In the genomic region with DNA sequence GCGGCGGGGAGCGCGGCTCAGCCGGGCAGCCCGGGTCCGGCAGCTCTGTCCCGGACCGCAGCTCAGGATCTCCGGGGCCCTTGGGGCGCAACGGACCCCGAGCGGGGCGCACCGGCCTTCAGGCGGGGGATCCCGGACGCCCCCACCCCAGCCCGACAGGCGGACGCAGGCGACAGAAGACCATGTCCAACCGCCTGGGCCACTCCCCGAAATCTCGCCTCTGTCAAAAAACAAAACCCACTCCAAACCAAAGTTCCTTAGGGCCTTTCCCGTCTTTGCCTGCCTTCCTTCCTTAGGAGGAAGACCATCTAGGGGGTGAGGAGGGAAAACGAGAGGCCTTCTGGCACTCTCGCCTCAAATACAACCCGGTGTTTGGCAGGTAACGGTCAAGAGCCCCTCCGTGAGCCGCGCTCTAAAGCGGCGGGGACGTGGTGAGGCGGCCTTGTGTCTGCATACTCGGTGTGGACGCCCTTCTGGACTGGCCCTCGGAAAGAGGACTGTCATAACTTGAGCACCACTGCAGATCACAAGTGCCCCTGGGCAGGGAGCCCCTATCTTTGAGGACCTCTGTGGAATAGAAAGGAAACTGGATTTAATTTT, we compare ENCODE assay signal across 8 cellular contexts. TPM values are rescaled to one million over a fixed set of nuclear protein-coding genes. Genes with fewer than 3 reads are reported as not detected.
DNase-seq lines count a peak whose midpoint lies in the region; FAIRE-seq and TF ChIP-seq lines count a peak whose summit lies in the region.

No MANE protein-coding gene starts in this region.

- TF ChIP-seq CTCF in endothelial cell of umbilical vein (IDR thresholded peaks at IDR 0.05; ENCODE audit: extremely low read depth in 1 of 2, insufficient read depth in 1 of 2, low read depth in 1 of 2, low read length in 2 of 2), result no peak

- H3K4me1 ChIP-seq in SJCRH30 (peaks cover 4% of the 10 kb centered on the region; the same call in 1 of the 2 replicates), endothelial cell of umbilical vein (ENCODE audit: control insufficient read depth, extremely low read depth, insufficient read depth, low read length) (peaks cover 10% of the 10 kb centered on the region), muscle layer of duodenum (ENCODE audit: control insufficient read depth in 1 of 2, insufficient read depth in 2 of 2, low read length in 2 of 2) (peaks cover 8 to 31% of the 10 kb centered on the region in 2 donors)

- dilution Hi-C loops in endothelial cell of umbilical vein (cut with MboI; ENCODE audit: extremely low pct_ligation_motif_present, low sequenced_read_pairs), result no loop called here

- H3K9me3 ChIP-seq in SJCRH30 (replicated peaks) (no peaks in the 10 kb centered on the region), endothelial cell of umbilical vein (replicated peaks; ENCODE audit: control insufficient read depth, insufficient read depth, low read length) (no peaks in the 10 kb centered on the region), muscle layer of duodenum (ENCODE audit: control insufficient read depth in 1 of 2, low read length in 2 of 2) (no peaks in the 10 kb centered on the region)

- H3K36me3 ChIP-seq in H7 (replicated peaks; ENCODE audit: control insufficient read depth, insufficient read depth, low read length) (no peaks in the 10 kb centered on the region), SJCRH30 (peaks cover 11% of the 10 kb centered on the region), endothelial cell of umbilical vein (ENCODE audit: control insufficient read depth in 2 of 2, extremely low read depth in 1 of 2, insufficient read depth in 2 of 2, low read length in 2 of 2) (peaks cover 0 to 2% of the 10 kb centered on the region in 2 experiments), muscle layer of duodenum (ENCODE audit: control insufficient read depth in 1 of 2, insufficient read depth in 2 of 2, low read length in 2 of 2) (no peaks in the 10 kb centered on the region)

- no TSS peak for BruUV-seq in endothelial cell of umbilical vein (replicated peaks; lab: Mats Ljungman, UMichigan)

- H3K27ac ChIP-seq in SJCRH30, result peak overlapping the region; percentile 61
- peak overlapping the region; percentile 41 for H3K27ac ChIP-seq in endothelial cell of umbilical vein (ENCODE audit: insufficient read depth, low read depth, low read length)
- peak overlapping the region; percentile 91 for H3K27ac ChIP-seq in muscle layer of duodenum (ENCODE audit: low read length)

- H3K4me3 ChIP-seq in H7 (ENCODE audit: insufficient read depth, low read depth, low read length) (peak overlapping the region; percentile 83), SJCRH30 (peak overlapping the region; percentile 80), endothelial cell of umbilical vein (replicated peaks in 1 of 3; ENCODE audit: insufficient read depth in 1 of 3, low read depth in 1 of 3, low read length in 3 of 3) (peak overlapping the region; percentile 86 to 89 (median 86)), muscle layer of duodenum (ENCODE audit: low read depth in 1 of 2, low read length in 2 of 2) (peak overlapping the region; percentile 89 to 94)

- H4K20me1 ChIP-seq in endothelial cell of umbilical vein (replicated peaks; ENCODE audit: control insufficient read depth, extremely low read depth, insufficient read depth, low read length), result no peaks in the 10 kb centered on the region

- CTCF ChIA-PET in endothelial cell of umbilical vein (lab: Charles Lee), result interaction anchor here (1.2 to 2.2 kb wide), 2 partner anchors 44 to 99 kb away, joined by 3 to 22 read pairs; a partner anchor contains a TSS

- H3K27me3 ChIP-seq in H7 (ENCODE audit: control insufficient read depth, insufficient read depth, low read length), result peaks cover 7% of the 10 kb centered on the region; the same call in 1 of the 2 replicates
- H3K27me3 ChIP-seq in SJCRH30, result no peaks in the 10 kb centered on the region
- H3K27me3 ChIP-seq in endothelial cell of umbilical vein (ENCODE audit: control insufficient read depth in 2 of 2, insufficient read depth in 2 of 2, low read length in 2 of 2), result no peaks in the 10 kb centered on the region
- H3K27me3 ChIP-seq in muscle layer of duodenum (ENCODE audit: low read depth, low read length), result no peaks in the 10 kb centered on the region

- peak overlapping the region; percentile 61 for H3K4me2 ChIP-seq in endothelial cell of umbilical vein (ENCODE audit: insufficient read depth, low read length)

- H3K9me1 ChIP-seq in endothelial cell of umbilical vein (replicated peaks; ENCODE audit: control insufficient read depth, extremely low read depth, insufficient read depth, low read length), result no peaks in the 10 kb centered on the region

- H2AFZ ChIP-seq in endothelial cell of umbilical vein (ENCODE audit: low read depth, low read length), result peak overlapping the region; percentile 97

- DNase-seq in GM03348 (ENCODE audit: low spot score), result peak; percentile 48
- peak; percentile 52 for DNase-seq in H7
- peak; percentile 22 to 43 for DNase-seq in SJCRH30
- peak; percentile 36 for DNase-seq in endothelial cell of umbilical vein (ENCODE audit: low read depth, low spot score)
- DNase-seq in NK-92 treated with Interleukin-12 subunit alpha and Interleukin-12 subunit beta, amount 100 ng/mL, for 24 hours (lab: John Stamatoyannopoulos, UW), result no peak
- no peak for DNase-seq in HK-2 (ENCODE audit: unreplicated experiment)
- DNase-seq in DMS153 (lab: John Stamatoyannopoulos, UW), result no peak

- POLR2A ChIA-PET in endothelial cell of umbilical vein (lab: Charles Lee), result interaction anchor here (0.7 to 0.9 kb wide), 2 partner anchors 73 to 135 kb away, joined by 3 read pairs; a partner anchor contains a TSS

- no peak for TF ChIP-seq POLR2A in endothelial cell of umbilical vein (IDR thresholded peaks at IDR 0.05; ENCODE audit: low read depth, low read length)

- intact Hi-C loops in endothelial cell of umbilical vein (cut with micrococcal nuclease), result loop anchor here (2.0 kb wide), 2 partner anchors 100 to 108 kb away; a partner anchor contains a TSS

- FAIRE-seq in endothelial cell of umbilical vein (lab: Jason Lieb, UNC), result no peak

- peaks cover 13% of the 10 kb centered on the region for H3K79me2 ChIP-seq in endothelial cell of umbilical vein (ENCODE audit: control insufficient read depth, insufficient read depth, low read length)

- peak overlapping the region; percentile 43 for H3K9ac ChIP-seq in endothelial cell of umbilical vein (replicated peaks; ENCODE audit: extremely low read depth, insufficient read depth, low read length)

TF ChIP-seq in endothelial cell of umbilical vein, 7 proteins besides CTCF, POLR2A, EP300 and RAD21:
- TF ChIP-seq MYC (IDR thresholded peaks at IDR 0.05; ENCODE audit: low read depth, low read length) (no peak), JUN (IDR thresholded peaks at IDR 0.05; ENCODE audit: borderline replicate concordance, insufficient read depth, insufficient read length, low read depth) (no peak), FOS (IDR thresholded peaks at IDR 0.05; ENCODE audit: borderline replicate concordance, insufficient read depth, low read length) (no peak), POLR2AphosphoS5 (IDR thresholded peaks at IDR 0.05; ENCODE audit: insufficient read depth, low read depth, low read length) (no peak), EZH2 (IDR thresholded peaks at IDR 0.05; ENCODE audit: borderline replicate concordance, low read depth, low read length, severe bottlenecking) (no peak), GATA2 (IDR thresholded peaks at IDR 0.05; ENCODE audit: insufficient read depth, insufficient read length, low read depth, low read length) (no peak)
- TF ChIP-seq, protein P1, sequence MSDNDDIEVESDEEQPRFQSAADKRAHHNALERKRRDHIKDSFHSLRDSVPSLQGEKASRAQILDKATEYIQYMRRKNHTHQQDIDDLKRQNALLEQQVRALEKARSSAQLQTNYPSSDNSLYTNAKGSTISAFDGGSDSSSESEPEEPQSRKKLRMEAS (IDR thresholded peaks at IDR 0.05; ENCODE audit: insufficient read depth, insufficient read length), result no peak

RNA-seq across cellular contexts. Expression of a gene that starts 0.6 kb away (rescaled TPM):
- 1.5 and 1.8 TPM in 2 replicates for total RNA-seq in H7 (2014; rRNA removed; shearing (Covaris generic))
- 10.8 and 16.1 TPM in 2 replicates for total RNA-seq in SJCRH30 (2014; rRNA removed; shearing (Covaris generic))
- 13.4 and 15.6 TPM in 2 replicates for total RNA-seq in endothelial cell of umbilical vein
- 5.4 and 6.0 TPM in 2 replicates for polyA plus RNA-seq in endothelial cell of umbilical vein
- 5.9 and 7.3 TPM in 2 replicates for polyA plus RNA-seq in endothelial cell of umbilical vein (2011; cell fraction: cytosol; rRNA removed)
- 19.7 and 23.8 TPM in 2 replicates for polyA plus RNA-seq in endothelial cell of umbilical vein (2011; cell fraction: nucleus; rRNA removed)
- polyA plus RNA-seq in endothelial cell of umbilical vein (2012), result 11.2 and 11.7 TPM in 2 replicates
- polyA minus RNA-seq in endothelial cell of umbilical vein, result 11.4 and 12.5 TPM in 2 replicates
- 3.7 TPM for polyA minus RNA-seq in endothelial cell of umbilical vein (2011; cell fraction: cytosol; rRNA and poly(A)+ RNA removed)
- polyA minus RNA-seq in endothelial cell of umbilical vein (2011; cell fraction: nucleus; rRNA and poly(A)+ RNA removed), result 14.1 and 18.8 TPM in 2 replicates

RNA-seq across cellular contexts. Expression of a gene that starts 15.0 kb away (rescaled TPM):
- 1.1 and 1.7 TPM in 2 replicates for total RNA-seq in H7 (2014; rRNA removed; shearing (Covaris generic))
- total RNA-seq in SJCRH30 (2014; rRNA removed; shearing (Covaris generic)), result 16.7 and 17.9 TPM in 2 replicates
- total RNA-seq in endothelial cell of umbilical vein, result 1.5 and 1.7 TPM in 2 replicates
- 2.4 and 2.6 TPM in 2 replicates for polyA plus RNA-seq in endothelial cell of umbilical vein
- 2.5 and 2.8 TPM in 2 replicates for polyA plus RNA-seq in endothelial cell of umbilical vein (2011; cell fraction: cytosol; rRNA removed)
- polyA plus RNA-seq in endothelial cell of umbilical vein (2011; cell fraction: nucleus; rRNA removed), result 3.5 and 3.6 TPM in 2 replicates
- 1.7 and 2.4 TPM in 2 replicates for polyA plus RNA-seq in endothelial cell of umbilical vein (2012)
- 2.0 and 2.6 TPM in 2 replicates for polyA minus RNA-seq in endothelial cell of umbilical vein
- 2.2 TPM for polyA minus RNA-seq in endothelial cell of umbilical vein (2011; cell fraction: cytosol; rRNA and poly(A)+ RNA removed)
- polyA minus RNA-seq in endothelial cell of umbilical vein (2011; cell fraction: nucleus; rRNA and poly(A)+ RNA removed), result 0.82 and 1.3 TPM in 2 replicates

Comparison
In these comparisons a context has a peak if more than half of its experiments do, and no peak if none do; other contexts are left out.
1. DNase-seq: peak in GM03348 (single experiment), H7 (single experiment), SJCRH30 (2 of 2) and endothelial cell of umbilical vein (single experiment); none in NK-92 treated with Interleukin-12 subunit alpha and Interleukin-12 subunit beta, amount 100 ng/mL, for 24 hours (single experiment), HK-2 (single experiment) and DMS153 (single experiment).
2. H3K27ac ChIP-seq: peak in every context shown above with its lines; median percentile 91 in muscle layer of duodenum; 61 in SJCRH30; 41 in endothelial cell of umbilical vein.
3. Peak in every context shown above with its lines, with median percentiles within 50 percentile points of each other: H3K4me3 ChIP-seq.